8 cellular contexts compared by ENCODE assay signal in the genomic region with DNA sequence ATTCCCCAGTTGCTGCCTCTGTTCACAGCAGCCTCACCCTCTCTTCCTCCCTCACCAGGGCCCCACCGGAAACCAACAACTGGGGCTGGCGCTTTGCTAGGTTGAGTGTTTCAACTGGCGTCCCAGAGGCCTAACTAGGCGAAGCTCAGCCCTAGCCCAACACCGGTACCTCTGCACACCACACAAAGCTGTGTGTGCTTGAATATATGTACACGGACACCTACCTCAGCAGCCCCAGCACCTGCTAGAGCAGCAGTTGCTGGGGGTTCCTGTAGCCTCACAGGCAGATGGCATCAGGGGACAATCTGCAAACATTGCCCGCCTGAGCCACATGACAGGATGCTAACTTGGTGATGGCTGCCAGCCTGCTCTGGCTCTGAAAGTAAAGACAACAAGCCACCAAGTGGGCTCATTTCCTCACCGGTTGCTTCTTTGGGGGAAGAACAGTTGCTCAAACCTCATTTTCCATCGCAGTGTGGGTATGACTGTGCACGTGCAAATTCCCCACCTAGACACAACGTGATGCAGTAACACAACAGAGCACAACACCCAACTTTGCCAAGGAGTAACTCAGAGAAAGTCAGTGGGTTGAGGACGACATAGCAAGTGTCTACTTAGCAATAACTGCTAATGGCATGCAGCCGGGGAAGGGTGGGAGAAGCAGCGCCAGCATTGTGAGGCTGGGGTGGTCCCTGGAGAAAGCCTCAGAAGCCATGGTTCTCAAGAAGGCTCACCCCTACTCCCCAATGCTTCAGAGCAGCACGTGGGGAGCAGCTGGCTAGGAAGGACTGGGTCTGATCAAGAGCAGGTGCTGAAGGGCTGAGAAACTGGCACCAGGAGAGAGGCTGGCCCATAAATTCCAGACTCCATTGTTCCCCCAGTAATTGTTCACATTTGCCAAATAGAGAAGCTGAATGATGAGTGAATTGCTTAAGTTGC.
DNase-seq lines count a peak whose midpoint lies in the region; ATAC-seq and TF ChIP-seq lines count a peak whose summit lies in the region.

No MANE protein-coding gene starts in this region.

- no peaks in the 10 kb centered on the region for H3K27me3 Mint-ChIP-seq in central memory CD8-positive, alpha-beta T cell

- no peak for TF ChIP-seq CTCF in GM06990 (IDR thresholded peaks at IDR 0.05; ENCODE audit: insufficient read depth, low read length, poor library complexity, severe bottlenecking)

- no peaks in the 10 kb centered on the region for H3K9me3 Mint-ChIP-seq in central memory CD8-positive, alpha-beta T cell

- peak; percentile 75 for DNase-seq in GM06990 (ENCODE audit: extremely low read depth, insufficient read length)
- DNase-seq in T-helper 9 cell: peak; percentile 53
- DNase-seq in central memory CD8-positive, alpha-beta T cell (ENCODE audit: low spot score in 2 of 2): peak; percentile 44 to 79
- peak; percentile 39 to 47 for DNase-seq in stimulated activated CD8-positive, alpha-beta memory T cell treated with anti-CD3 and anti-CD28 coated beads, Interleukin-2, amount 100 ng/mL, for 1 hour (ENCODE audit: low read depth in 2 of 2)
- DNase-seq in foreskin melanocyte: no peak
- no peak for DNase-seq in NCI-H187 (lab: John Stamatoyannopoulos, UW)
- DNase-seq in NCI-H1436 (lab: John Stamatoyannopoulos, UW): no peak

- peaks cover 63% of the 10 kb centered on the region for H3K4me1 Mint-ChIP-seq in central memory CD8-positive, alpha-beta T cell

- peaks cover 29% of the 10 kb centered on the region for H3K36me3 Mint-ChIP-seq in central memory CD8-positive, alpha-beta T cell (ENCODE audit: insufficient read depth)

- peak; percentile 35 for ATAC-seq in HG02885 (IDR thresholded peaks at IDR 0.05; ENCODE audit: poor library complexity, unreplicated experiment)
- ATAC-seq in central memory CD8-positive, alpha-beta T cell (replicated peaks; ENCODE audit: extremely low read depth, poor library complexity, severe bottlenecking): peak; percentile 85

- peaks cover under 1% of the 10 kb centered on the region; the same call in 1 of the 2 replicates for H3K36me3 ChIP-seq in GM06990 (ENCODE audit: control insufficient read depth, insufficient read depth, low read length)

- no peaks in the 10 kb centered on the region for H3K27me3 ChIP-seq in GM06990 (replicated peaks; ENCODE audit: control insufficient read depth, insufficient read depth, low read length)

- peak overlapping the region; percentile 54 for H3K4me3 Mint-ChIP-seq in central memory CD8-positive, alpha-beta T cell

- peak overlapping the region; percentile 93 for H3K27ac Mint-ChIP-seq in central memory CD8-positive, alpha-beta T cell (ENCODE audit: low read depth)

- H3K4me3 ChIP-seq in GM06990 (replicated peaks; ENCODE audit: low read depth, low read length): no peak overlapping the region

Comparison
In these comparisons a context has a peak if more than half of its experiments do, and no peak if none do; other contexts are left out.
1. DNase-seq: peak in GM06990 (single experiment), T-helper 9 cell (single experiment), central memory CD8-positive, alpha-beta T cell (2 of 2) and stimulated activated CD8-positive, alpha-beta memory T cell treated with anti-CD3 and anti-CD28 coated beads, Interleukin-2, amount 100 ng/mL, for 1 hour (2 of 2); none in foreskin melanocyte (single experiment), NCI-H187 (0 of 2) and NCI-H1436 (single experiment).